Comparison of ENCODE assay signal across 24 cellular contexts in genomic region chr1:245541389-245541788, GRCh38.
DNase-seq lines count a peak whose midpoint lies in the region; ATAC-seq, FAIRE-seq and TF ChIP-seq lines count a peak whose summit lies in the region.
"Had no signal": no experiment of that assay in that cellular context is flagged by ENCODE, and none has a peak within 500 bp of the region (broad histone marks: within the 10 kb centered on the region; RNA-seq: fewer than 3 reads in every experiment).

No MANE protein-coding gene starts in this region.

- intact Hi-C loops in PC-3 (cut with micrococcal nuclease): no loop called here
- intact Hi-C loops in activated CD4-positive, alpha-beta T cell treated with anti-CD3 and anti-CD28 coated beads for 36 hours (cut with DNase I, micrococcal nuclease): no loop called here

- no peak for TF ChIP-seq RAD21 in H1 (IDR thresholded peaks at IDR 0.05 in 1 of 2, conservative IDR thresholded peaks at IDR 0.05 in 1 of 2; ENCODE audit: low read depth in 2 of 2, low read length in 2 of 2)

- CTCF ChIA-PET in PC-3 (lab: Charles Lee) (no interaction called here), H1 (lab: Charles Lee; ENCODE audit: partially characterized antibody) (interaction anchor here (1.3 kb wide), 1 partner anchor 9 kb away, joined by 3 read pairs; no protein-coding TSS in a partner anchor)
- CTCF ChIA-PET in activated CD4-positive, alpha-beta T cell treated with anti-CD3 and anti-CD28 coated beads for 36 hours (lab: Charles Lee): no interaction called here

- peak; percentile 21 for DNase-seq in AG20443 (ENCODE audit: low spot score)
- DNase-seq in PC-3: peak; percentile 10
- DNase-seq in H1 (ENCODE audit: low read depth in 1 of 2, low spot score in 2 of 2): no peak
- DNase-seq in nephron progenitor cell: no peak
- no peak for DNase-seq in activated effector memory CD4-positive, alpha-beta T cell treated with Interleukin-2 at 50 U/mL for 16 hours
- no peak for DNase-seq in activated CD4-positive, alpha-beta T cell treated with anti-CD3 and anti-CD28 coated beads for 36 hours
- DNase-seq in NCI-H510A (lab: John Stamatoyannopoulos, UW): no peak
- no peak for DNase-seq in DMS53 (lab: John Stamatoyannopoulos, UW)
- DNase-seq: ACHN; CD8-positive, alpha-beta T cell; COR-L47; DMS 273 treated with DMSO at 0.1 percent for 48 hours; GOT3; H9; Karpas-422; KBM-7 had no signal

- no peak overlapping the region for H4K8ac ChIP-seq in H1 (ENCODE audit: extremely low read depth, insufficient read depth, low read length)

- H3K14ac ChIP-seq in H1 (ENCODE audit: insufficient read length): no peak overlapping the region

- H3K4me2 ChIP-seq in PC-3 (ENCODE audit: low read length) (no peak overlapping the region), H1 (ENCODE audit: insufficient read depth in 1 of 2, low read depth in 2 of 2, low read length in 2 of 2) (no peak overlapping the region)
- H3K4me2 ChIP-seq: BLaER1 treated with 17β-estradiol and CSF1 and Interleukin-3, amounts not matched to agents 10 nM and 100 nM had no signal

- no peak for FAIRE-seq in H1 (lab: Jason Lieb, UNC)
- FAIRE-seq: A204.1, G401.6, GM12891, GM19239, HTR-8/SVneo had no signal

- no peak for TF ChIP-seq EP300 in H1 (IDR thresholded peaks at IDR 0.05; ENCODE audit: borderline replicate concordance in 1 of 2, low read depth in 2 of 2, low read length in 2 of 2)

- no TSS peak for BruUV-seq in PC-3 (replicated peaks; lab: Mats Ljungman, UMichigan)

- no peak overlapping the region for H2BK15ac ChIP-seq in H1 (ENCODE audit: low read length)

- H3K79me1 ChIP-seq in H1 (ENCODE audit: low read depth, low read length): no peaks in the 10 kb centered on the region

- peaks cover 36% of the 10 kb centered on the region for H3K36me3 Mint-ChIP-seq in nephron progenitor cell (ENCODE audit: low read depth)
- no peaks in the 10 kb centered on the region for H3K36me3 Mint-ChIP-seq in activated CD4-positive, alpha-beta T cell treated with anti-CD3 and anti-CD28 coated beads for 36 hours (ENCODE audit: low read depth)
- H3K36me3 Mint-ChIP-seq: CD8-positive, alpha-beta T cell; IgD-negative memory B cell had no signal

- H2BK120ac ChIP-seq in H1 (replicated peaks; ENCODE audit: low read depth, low read length): no peak overlapping the region

- H2AFZ ChIP-seq in PC-3 (ENCODE audit: low read length) (no peak overlapping the region), H1 (ENCODE audit: low read length) (0 out of 2 replicates have a peak overlapping the region, but pooled peaks have one; percentile 1)

- no peaks in the 10 kb centered on the region for H3K23me2 ChIP-seq in H1 (ENCODE audit: low read depth, low read length)

- no peaks in the 10 kb centered on the region for H4K20me1 ChIP-seq in PC-3 (ENCODE audit: low read length)
- no peaks in the 10 kb centered on the region for H4K20me1 ChIP-seq in H1 (replicated peaks in 1 of 2; ENCODE audit: control insufficient read depth in 1 of 2, insufficient read depth in 2 of 2, low read length in 2 of 2)
- H4K20me1 ChIP-seq: BLaER1 treated with 17β-estradiol and CSF1 and Interleukin-3, amounts not matched to agents 10 nM and 100 nM had no signal

- H3K4me1 Mint-ChIP-seq in nephron progenitor cell: peaks cover 61% of the 10 kb centered on the region
- no peaks in the 10 kb centered on the region for H3K4me1 Mint-ChIP-seq in activated CD4-positive, alpha-beta T cell treated with anti-CD3 and anti-CD28 coated beads for 36 hours
- H3K4me1 Mint-ChIP-seq: B cell, IgD-negative memory B cell had no signal

- no peak overlapping the region for H3K18ac ChIP-seq in H1 (ENCODE audit: extremely low read depth, low read length)

- peaks cover 57% of the 10 kb centered on the region for H3K27me3 ChIP-seq in PC-3 (ENCODE audit: low read length)
- H3K27me3 ChIP-seq in H1 (replicated peaks in 1 of 4; ENCODE audit: control insufficient read depth in 3 of 4, extremely low read depth in 1 of 4, insufficient read depth in 3 of 4, low read length in 3 of 4): no peaks in the 10 kb centered on the region
- H3K27me3 ChIP-seq: BLaER1 treated with 17β-estradiol and CSF1 and Interleukin-3, amounts not matched to agents 10 nM and 100 nM had no signal

- TF ChIP-seq CTCF in PC-3 (conservative IDR thresholded peaks at IDR 0.05; ENCODE audit: low read depth, low read length) (no peak), H1 (IDR thresholded peaks at IDR 0.05; ENCODE audit: control extremely low read depth in 1 of 3, insufficient read depth in 1 of 3, low read depth in 1 of 3, low read length in 3 of 3) (no peak), nephron progenitor cell (IDR thresholded peaks at IDR 0.05) (no peak)

- H3K9ac ChIP-seq in PC-3 (ENCODE audit: low read length): no peak overlapping the region
- no peak overlapping the region for H3K9ac ChIP-seq in H1 (replicated peaks in 1 of 4; ENCODE audit: extremely low read depth in 1 of 4, low read depth in 3 of 4, low read length in 3 of 4)
- H3K9ac ChIP-seq: BLaER1 treated with 17β-estradiol and CSF1 and Interleukin-3, amounts not matched to agents 10 nM and 100 nM had no signal

- no peak overlapping the region for H3K23ac ChIP-seq in H1 (ENCODE audit: insufficient read length)

- no peak for TF ChIP-seq POLR2A in H1 (IDR thresholded peaks at IDR 0.05; ENCODE audit: control extremely low read depth in 1 of 2, low read depth in 2 of 2, low read length in 2 of 2)

- H3K27ac Mint-ChIP-seq in nephron progenitor cell: peak overlapping the region; percentile 85
- no peak overlapping the region for H3K27ac Mint-ChIP-seq in activated CD4-positive, alpha-beta T cell treated with anti-CD3 and anti-CD28 coated beads for 36 hours
- H3K27ac Mint-ChIP-seq: B cell; CD8-positive, alpha-beta T cell; H9 had no signal

- ATAC-seq in PC-3: no peak
- no peak for ATAC-seq in activated CD4-positive, alpha-beta T cell treated with anti-CD3 and anti-CD28 coated beads for 36 hours
- ATAC-seq: CD8-positive, alpha-beta T cell had no signal

- H3K79me2 ChIP-seq in PC-3 (ENCODE audit: low read length) (no peaks in the 10 kb centered on the region), H1 (ENCODE audit: control insufficient read depth in 1 of 2, insufficient read depth in 2 of 2, low read length in 2 of 2) (no peaks in the 10 kb centered on the region)

- H3K27me3 Mint-ChIP-seq in nephron progenitor cell (ENCODE audit: low read depth, poor library complexity): peaks cover 6% of the 10 kb centered on the region
- H3K27me3 Mint-ChIP-seq in activated CD4-positive, alpha-beta T cell treated with anti-CD3 and anti-CD28 coated beads for 36 hours: peaks cover 5% of the 10 kb centered on the region

- H3K4me3 ChIP-seq in PC-3 (ENCODE audit: low read length) (no peak overlapping the region), H1 (ENCODE audit: extremely low read depth in 1 of 4, insufficient read depth in 2 of 4, low read depth in 3 of 4, low read length in 4 of 4) (no peak overlapping the region)
- H3K4me3 ChIP-seq: BLaER1 treated with 17β-estradiol and CSF1 and Interleukin-3, amounts not matched to agents 10 nM and 100 nM had no signal

- WGBS in H1 (ENCODE audit: extremely low coverage in 1 of 2, insufficient coverage in 1 of 2, insufficient read length in 1 of 2, insufficient replicate concordance in 2 of 2, low coverage in 1 of 2, low lambda C conversion rate in 2 of 2, missing lambda C conversion rate in 1 of 2), 2 experiments: 92% methylated on average over 15 of the region's 15 CpGs; no CpG with 5 or more reads in 1 of the 2 experiments

- H3K4ac ChIP-seq in H1 (replicated peaks; ENCODE audit: insufficient read length, low read depth, low read length): no peak overlapping the region

- POLR2A ChIA-PET in PC-3 (lab: Charles Lee; ENCODE audit: unreplicated experiment) (no interaction called here), H1 (lab: Charles Lee; ENCODE audit: partially characterized antibody) (interaction anchor here (1.3 kb wide), 1 partner anchor 9 kb away, joined by 4 read pairs; no protein-coding TSS in a partner anchor)
- POLR2A ChIA-PET in activated CD4-positive, alpha-beta T cell treated with anti-CD3 and anti-CD28 coated beads for 36 hours (lab: Charles Lee): no interaction called here

- H4K5ac ChIP-seq in H1 (ENCODE audit: insufficient read length, low read depth, low read length): no peak overlapping the region

- H3F3A ChIP-seq in PC-3 (ENCODE audit: low read length, unreplicated experiment): no peaks in the 10 kb centered on the region

- H3K9me3 ChIP-seq in PC-3 (ENCODE audit: low read length) (no peaks in the 10 kb centered on the region), H1 (ENCODE audit: insufficient read depth in 2 of 2, low read depth in 1 of 2, low read length in 1 of 2) (no peaks in the 10 kb centered on the region)
- H3K9me3 ChIP-seq: BLaER1 treated with 17β-estradiol and CSF1 and Interleukin-3, amounts not matched to agents 10 nM and 100 nM had no signal

- H2BK5ac ChIP-seq in H1 (ENCODE audit: low read depth, low read length): no peak overlapping the region

- H2BK12ac ChIP-seq in H1 (ENCODE audit: low read depth, low read length): no peak overlapping the region

- H3K4me3 Mint-ChIP-seq in nephron progenitor cell: no peak overlapping the region
- no peak overlapping the region for H3K4me3 Mint-ChIP-seq in activated CD4-positive, alpha-beta T cell treated with anti-CD3 and anti-CD28 coated beads for 36 hours
- H3K4me3 Mint-ChIP-seq: B cell; CD8-positive, alpha-beta T cell; H9; IgD-negative memory B cell had no signal

- H4K91ac ChIP-seq in H1 (replicated peaks; ENCODE audit: insufficient read length, low read length): no peak overlapping the region

- H3K9me3 Mint-ChIP-seq in nephron progenitor cell: no peaks in the 10 kb centered on the region
- H3K9me3 Mint-ChIP-seq in activated CD4-positive, alpha-beta T cell treated with anti-CD3 and anti-CD28 coated beads for 36 hours (ENCODE audit: low read depth): no peaks in the 10 kb centered on the region
- H3K9me3 Mint-ChIP-seq: CD8-positive, alpha-beta T cell; H9 had no signal

- H3K4me1 ChIP-seq in PC-3 (ENCODE audit: insufficient read depth, low read length): no peaks in the 10 kb centered on the region
- H3K4me1 ChIP-seq in H1 (replicated peaks in 1 of 4; ENCODE audit: control insufficient read depth in 3 of 4, insufficient read depth in 4 of 4, low read length in 3 of 4): no peaks in the 10 kb centered on the region
- H3K4me1 ChIP-seq: BLaER1 treated with 17β-estradiol and CSF1 and Interleukin-3, amounts not matched to agents 10 nM and 100 nM had no signal

- H2AK5ac ChIP-seq in H1 (ENCODE audit: low read depth, low read length): no peak overlapping the region

- H2BK20ac ChIP-seq in H1 (ENCODE audit: low read length): no peak overlapping the region

- H3K27ac ChIP-seq in PC-3 (ENCODE audit: low read length): no peak overlapping the region
- no peak overlapping the region for H3K27ac ChIP-seq in H1 (ENCODE audit: low read depth, low read length)
- H3K27ac ChIP-seq: BLaER1 treated with 17β-estradiol and CSF1 and Interleukin-3, amounts not matched to agents 10 nM and 100 nM had no signal

- no peaks in the 10 kb centered on the region for H3K9me2 ChIP-seq in PC-3 (replicated peaks; ENCODE audit: low read length)

- no peaks in the 10 kb centered on the region for H3K36me3 ChIP-seq in PC-3 (ENCODE audit: low read depth, low read length)
- H3K36me3 ChIP-seq in H1 (ENCODE audit: control insufficient read depth in 2 of 4, insufficient read depth in 4 of 4, low read length in 3 of 4): no peaks in the 10 kb centered on the region
- H3K36me3 ChIP-seq: BLaER1 treated with 17β-estradiol and CSF1 and Interleukin-3, amounts not matched to agents 10 nM and 100 nM had no signal

- H3K56ac ChIP-seq in H1 (replicated peaks; ENCODE audit: insufficient read length, low read depth, low read length): no peak overlapping the region

Comparison
In these comparisons a context has a peak if more than half of its experiments do, and no peak if none do; other contexts are left out.
1. DNase-seq: peak in AG20443 (single experiment) and PC-3 (single experiment); none in H1 (0 of 2), nephron progenitor cell (single experiment), activated effector memory CD4-positive, alpha-beta T cell treated with Interleukin-2 at 50 U/mL for 16 hours (single experiment), activated CD4-positive, alpha-beta T cell treated with anti-CD3 and anti-CD28 coated beads for 36 hours (single experiment), NCI-H510A (single experiment) and DMS53 (single experiment).